In the genomic region with DNA sequence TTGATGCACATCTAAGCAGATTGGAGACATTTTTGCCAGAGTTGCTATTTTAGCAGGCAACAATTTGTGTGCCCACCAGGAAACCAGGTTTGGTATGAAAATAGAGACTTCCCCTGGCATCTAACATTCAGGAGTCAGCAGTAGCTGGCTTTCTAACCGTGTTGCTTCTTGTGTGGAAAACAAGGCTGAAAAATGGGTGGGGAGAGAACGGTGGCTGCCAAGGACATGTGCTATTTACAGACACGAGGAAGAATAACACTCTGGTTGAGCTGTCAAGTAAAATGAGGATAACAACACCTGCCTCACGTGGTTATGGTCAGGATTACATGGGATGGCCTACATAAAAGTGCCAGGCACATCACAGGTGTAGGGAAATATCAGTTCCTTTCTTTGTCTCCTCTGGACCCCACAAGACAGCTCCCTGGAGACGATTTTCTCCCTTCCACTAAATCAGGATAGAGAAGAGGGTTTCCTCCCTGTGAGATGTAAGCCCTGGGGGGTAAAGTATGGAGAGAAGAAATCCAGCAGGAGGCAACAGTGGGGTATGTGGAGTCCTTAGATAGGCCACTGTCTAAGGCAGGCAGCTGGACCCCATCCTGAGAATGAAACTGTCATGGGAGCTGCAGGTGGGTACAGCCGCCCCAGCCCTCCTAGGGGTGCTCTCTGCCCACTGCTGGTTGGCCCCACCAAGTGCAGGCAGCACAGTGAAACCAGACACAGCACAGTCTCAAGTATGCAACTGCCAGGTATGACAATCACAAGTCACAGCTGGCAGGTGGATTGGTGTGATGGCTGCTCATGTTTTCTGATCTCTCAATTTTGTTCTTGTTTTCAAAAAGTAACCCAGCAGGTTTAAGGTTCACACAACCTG, we compare ENCODE assay signal across 12 cellular contexts.
DNase-seq lines count a peak whose midpoint lies in the region; ATAC-seq and TF ChIP-seq lines count a peak whose summit lies in the region.
"Had no signal": no experiment of that assay in that cellular context is flagged by ENCODE, and none has a peak within 500 bp of the region (broad histone marks: within the 10 kb centered on the region; RNA-seq: fewer than 3 reads in every experiment).

No MANE protein-coding gene starts in this region.

- no peaks in the 10 kb centered on the region for H3K9me2 ChIP-seq in OCI-LY7 (ENCODE audit: insufficient read depth, low read length)

- H3K79me2 ChIP-seq in OCI-LY7 (ENCODE audit: insufficient read depth, low read depth, low read length), result no peaks in the 10 kb centered on the region

- 57 to 76% (median 73%) methylated on average over 6 of the region's 6 CpGs for WGBS in spleen, 5 donors

- TF ChIP-seq CTCF in A673 (conservative IDR thresholded peaks at IDR 0.05; ENCODE audit: low read depth, low read length) (0 out of 2 replicates have a peak, but pooled peaks have one; percentile 10), OCI-LY7 (conservative IDR thresholded peaks at IDR 0.05; ENCODE audit: low read length) (peak; percentile 31), spleen (IDR thresholded peaks at IDR 0.05 in 8 of 11, conservative IDR thresholded peaks at IDR 0.05 in 3 of 11) (peak in 2 of 11 experiments; percentile 11 to 17)

- CTCF ChIA-PET in A673 (lab: Charles Lee) (interaction anchor here (1.6 kb wide), 1 partner anchor 68 kb away, joined by 4 read pairs; no protein-coding TSS in a partner anchor), OCI-LY7 (lab: Charles Lee; ENCODE audit: unreplicated experiment) (no interaction called here)

- intact Hi-C loops in A673 (cut with micrococcal nuclease; ENCODE audit: unreplicated experiment) (no loop called here), OCI-LY7 (cut with micrococcal nuclease; ENCODE audit: unreplicated experiment) (no loop called here), spleen (cut with DNase I; ENCODE audit: low total_unique reads) (no loop called here)

- H3K4me1 ChIP-seq in A673 (ENCODE audit: insufficient read depth, low read length, poor library complexity, severe bottlenecking) (no peaks in the 10 kb centered on the region), OCI-LY7 (ENCODE audit: insufficient read depth, low read length, poor library complexity, severe bottlenecking) (peaks cover 30% of the 10 kb centered on the region), spleen (peaks cover 0 to 4% (median 0%) of the 10 kb centered on the region in 6 donors)

- H3K36me3 ChIP-seq in A673 (ENCODE audit: insufficient read depth, low read length, poor library complexity, severe bottlenecking) (no peaks in the 10 kb centered on the region), OCI-LY7 (ENCODE audit: insufficient read depth, low read length) (no peaks in the 10 kb centered on the region), spleen (no peaks in the 10 kb centered on the region)

- DNase-seq in A673 (ENCODE audit: low spot score) (no peak), OCI-LY7 (ENCODE audit: low spot score) (peak; percentile 28), islet precursor cell (peak; percentile 22), spleen (no peak), midbrain (lab: John Stamatoyannopoulos, UW) (no peak)
- DNase-seq: activated T-cell treated with anti-CD3 and anti-CD28 coated beads, Interleukin-2, amount 50 U/mL, for 4 hours; NCI-H2081; stimulated activated CD4-positive, alpha-beta T cell treated with anti-CD3 and anti-CD28 coated beads, Interleukin-2, amount 100 ng/mL, for 48 hours had no signal

- ATAC-seq in GM18867 (IDR thresholded peaks at IDR 0.05; ENCODE audit: unreplicated experiment) (peak; percentile 81), HG03457 (IDR thresholded peaks at IDR 0.05; ENCODE audit: unreplicated experiment) (no peak), GM21737 (IDR thresholded peaks at IDR 0.05; ENCODE audit: unreplicated experiment) (no peak)
- ATAC-seq: activated T-cell treated with anti-CD3 and anti-CD28 coated beads, Interleukin-2, amount 50 U/mL, for 4 hours had no signal

- POLR2A ChIA-PET in A673 (lab: Charles Lee; ENCODE audit: low non-redundant PET) (no interaction called here), OCI-LY7 (lab: Charles Lee) (interaction anchor here (0.6 to 1.6 kb wide), 4 partner anchors 11 to 77 kb away, joined by 3 to 4 read pairs (median 4); no protein-coding TSS in a partner anchor)

- H3K4me3 ChIP-seq in A673 (ENCODE audit: low read depth, low read length, poor library complexity, severe bottlenecking) (no peak overlapping the region), OCI-LY7 (ENCODE audit: low read depth, low read length, poor library complexity, severe bottlenecking) (no peak overlapping the region), spleen (no peak overlapping the region)
- H3K4me3 ChIP-seq: dorsolateral prefrontal cortex had no signal

- BruUV-seq in A673 (replicated peaks; lab: Mats Ljungman, UMichigan), result no TSS peak
- no TSS peak for BruUV-seq in OCI-LY7 (replicated peaks; lab: Mats Ljungman, UMichigan)

- TF ChIP-seq POLR2A in spleen (IDR thresholded peaks at IDR 0.05), result no peak

- no peaks in the 10 kb centered on the region for H4K20me1 ChIP-seq in OCI-LY7 (ENCODE audit: insufficient read depth, low read length)

- H3K27me3 ChIP-seq in A673 (replicated peaks; ENCODE audit: insufficient read depth, low read depth, low read length, poor library complexity) (peaks cover 35% of the 10 kb centered on the region), spleen (replicated peaks in 1 of 7) (no peaks in the 10 kb centered on the region)

- no peak overlapping the region for H2AFZ ChIP-seq in OCI-LY7 (ENCODE audit: low read length)

- no peak overlapping the region for H3K4me2 ChIP-seq in OCI-LY7 (ENCODE audit: low read length)

- H3K9me3 ChIP-seq in A673 (ENCODE audit: low read depth, low read length, poor library complexity, severe bottlenecking) (no peaks in the 10 kb centered on the region), OCI-LY7 (ENCODE audit: low read length) (no peaks in the 10 kb centered on the region), spleen (no peaks in the 10 kb centered on the region)

- no peak overlapping the region for H3K27ac ChIP-seq in A673 (ENCODE audit: low read depth, low read length, poor library complexity, severe bottlenecking)
- no peak overlapping the region for H3K27ac ChIP-seq in OCI-LY7 (ENCODE audit: low read depth, low read length, poor library complexity, severe bottlenecking)
- H3K27ac ChIP-seq in spleen, result peak overlapping the region in 2 of 8 donors; percentile 15 to 37

Comparison
In these comparisons a context has a peak if more than half of its experiments do, and no peak if none do; other contexts are left out.
1. DNase-seq: peak in OCI-LY7 (single experiment) and islet precursor cell (single experiment); none in A673 (single experiment), spleen (single experiment) and midbrain (single experiment).